In genomic region chr7:42677751-42678231, GRCh38 we compare ENCODE assay signal across 11 cellular contexts.
DNase-seq lines count a peak whose midpoint lies in the region; ATAC-seq and TF ChIP-seq lines count a peak whose summit lies in the region.
"Had no signal": no experiment of that assay in that cellular context is flagged by ENCODE, and none has a peak within 500 bp of the region (broad histone marks: within the 10 kb centered on the region; RNA-seq: fewer than 3 reads in every experiment).

No MANE protein-coding gene starts in this region.

- H3K36me3 ChIP-seq in psoas muscle (ENCODE audit: insufficient read depth in 1 of 2, low read depth in 1 of 2) = no peaks in the 10 kb centered on the region

- no peaks in the 10 kb centered on the region for H3K27me3 ChIP-seq in psoas muscle (ENCODE audit: insufficient read depth in 3 of 3, low read length in 2 of 3)

- WGBS in psoas muscle, 3 donors = 11 to 22% (median 12%) methylated on average over 2 of the region's 2 CpGs

- H3K4me3 ChIP-seq in psoas muscle = no peak overlapping the region

- TF ChIP-seq CTCF in psoas muscle (IDR thresholded peaks at IDR 0.05) = no peak

- ATAC-seq in psoas muscle = peak in 3 of 4 donors; percentile 21 to 37 (median 34)

- DNase-seq in AG20443 (ENCODE audit: low spot score) (peak; percentile 76), RPMI7951 (ENCODE audit: low read depth) (peak; percentile 99), fibroblast of peridontal ligament (ENCODE audit: extremely low read depth) (peak; percentile 53), psoas muscle (no peak), NCI-H1930 (lab: John Stamatoyannopoulos, UW) (no peak), epidermal melanocyte (ENCODE audit: insufficient read length, low spot score) (no peak), NCI-H2196 treated with DMSO at 0.1 percent for 48 hours (lab: John Stamatoyannopoulos, UW; ENCODE audit: unreplicated experiment) (no peak)
- DNase-seq in activated CD4-positive, alpha-beta T cell treated with anti-CD3 and anti-CD28 coated beads, Interleukin-2, amount 50 U/mL, for 48 hours = no peak
- DNase-seq: C1 segment of cervical spinal cord; effector CD8-positive, alpha-beta T cell; stimulated activated CD4-positive, alpha-beta T cell treated with anti-CD3 and anti-CD28 coated beads, Interleukin-4, amount 100 ng/mL, for 4 hours had no signal

- H3K9me3 ChIP-seq in psoas muscle = no peaks in the 10 kb centered on the region

- no peaks in the 10 kb centered on the region for H3K4me1 ChIP-seq in psoas muscle

- H3K27ac ChIP-seq in psoas muscle = no peak overlapping the region

- intact Hi-C loops in psoas muscle (cut with DNase I) = no loop called here

Comparison
In these comparisons a context has a peak if more than half of its experiments do, and no peak if none do; other contexts are left out.
1. DNase-seq: peak in AG20443 (single experiment), RPMI7951 (single experiment) and fibroblast of peridontal ligament (single experiment); none in psoas muscle (0 of 2), NCI-H1930 (0 of 2), epidermal melanocyte (single experiment), NCI-H2196 treated with DMSO at 0.1 percent for 48 hours (single experiment) and activated CD4-positive, alpha-beta T cell treated with anti-CD3 and anti-CD28 coated beads, Interleukin-2, amount 50 U/mL, for 48 hours (0 of 2).